10 cellular contexts compared by ENCODE assay signal in genomic region chr13:106038752-106039151, GRCh38.
A peak's percentile ranks its signal among the peaks of the same experiment; 100 is the strongest.
DNase-seq lines count a peak whose midpoint lies in the region; ATAC-seq and TF ChIP-seq lines count a peak whose summit lies in the region.
"Had no signal": no experiment of that assay in that cellular context is flagged by ENCODE, and none has a peak within 500 bp of the region (broad histone marks: within the 10 kb centered on the region; RNA-seq: fewer than 3 reads in every experiment).

No MANE protein-coding gene starts in this region.

- H3K27me3 ChIP-seq in GM23248 (replicated peaks; ENCODE audit: insufficient read depth) (no peaks in the 10 kb centered on the region), SK-N-SH (ENCODE audit: insufficient read depth) (no peaks in the 10 kb centered on the region)

- CTCF ChIA-PET in SK-N-SH (lab: Yijun Ruan, JAX) = no interaction called here

- H3K9ac ChIP-seq in GM23248 (no peak overlapping the region), SK-N-SH (no peak overlapping the region)

- no peaks in the 10 kb centered on the region for H3K36me3 ChIP-seq in GM23248 (ENCODE audit: low read depth)
- no peaks in the 10 kb centered on the region for H3K36me3 ChIP-seq in SK-N-SH (replicated peaks in 1 of 2; ENCODE audit: control insufficient read depth in 1 of 2, insufficient read depth in 2 of 2, low read length in 1 of 2)

- H3K9me3 ChIP-seq in GM23248 (ENCODE audit: low read depth) = no peaks in the 10 kb centered on the region
- no peaks in the 10 kb centered on the region for H3K9me3 ChIP-seq in SK-N-SH

- H3K4me1 ChIP-seq in GM23248 (ENCODE audit: insufficient read depth) (0 out of 2 replicates have a peak, but pooled peaks cover 6% of the 10 kb centered on the region), SK-N-SH (ENCODE audit: control insufficient read depth in 1 of 2, insufficient read depth in 2 of 2, low read depth in 1 of 2, low read length in 1 of 2) (no peaks in the 10 kb centered on the region)

- H3K4me2 ChIP-seq in GM23248 (ENCODE audit: unreplicated experiment) (no peak overlapping the region), SK-N-SH (0 out of 2 replicates have a peak overlapping the region, but pooled peaks have one; percentile 5)

- TF ChIP-seq RAD21 in SK-N-SH (IDR thresholded peaks at IDR 0.05; ENCODE audit: low read length) = no peak

- 32 to 73% methylated on average over 2 of the region's 2 CpGs for WGBS in GM23248 (ENCODE audit: low coverage in 1 of 2, low lambda C conversion rate in 2 of 2, missing lambda C conversion rate in 2 of 2), 2 experiments
- 56% methylated on average over 2 of the region's 2 CpGs for WGBS in SK-N-SH (ENCODE audit: low lambda C conversion rate)

- H3K9me2 ChIP-seq in GM23248 (ENCODE audit: insufficient read depth) (no peaks in the 10 kb centered on the region), SK-N-SH (no peaks in the 10 kb centered on the region)

- TF ChIP-seq CTCF in SK-N-SH (IDR thresholded peaks at IDR 0.05) = no peak

- TF ChIP-seq EP300 in SK-N-SH (IDR thresholded peaks at IDR 0.05; ENCODE audit: borderline replicate concordance in 1 of 2, low read depth in 1 of 2, low read length in 1 of 2) = no peak

- H3K4me3 ChIP-seq in GM23248 (no peak overlapping the region), SK-N-SH (ENCODE audit: low read depth in 2 of 2, low read length in 1 of 2) (no peak overlapping the region)

- no peaks in the 10 kb centered on the region for H4K20me1 ChIP-seq in GM23248 (ENCODE audit: insufficient read depth)
- no peaks in the 10 kb centered on the region for H4K20me1 ChIP-seq in SK-N-SH (ENCODE audit: insufficient read depth)

- H3K27ac ChIP-seq in GM23248 (no peak overlapping the region), SK-N-SH (ENCODE audit: low read depth in 2 of 2, low read length in 1 of 2) (peak overlapping the region in 1 of 2 experiments; percentile 76; a peak in 2 of 4 replicates)

- H2AFZ ChIP-seq in GM23248 = no peak overlapping the region
- H2AFZ ChIP-seq in SK-N-SH (ENCODE audit: low read depth) = peak overlapping the region; percentile 75; the same call in 1 of the 2 replicates

- H3K79me2 ChIP-seq in GM23248 (ENCODE audit: insufficient read depth) (no peaks in the 10 kb centered on the region), SK-N-SH (ENCODE audit: insufficient read depth) (no peaks in the 10 kb centered on the region)

- peak; percentile 74 for DNase-seq in GM23248
- DNase-seq in SK-N-SH = no peak
- peak; percentile 84 for DNase-seq in fibroblast of peridontal ligament (ENCODE audit: extremely low read depth)
- DNase-seq in smooth muscle cell of the brain vasculature (ENCODE audit: low read depth, low spot score) = peak; percentile 29
- no peak for DNase-seq in putamen (ENCODE audit: low spot score)
- DNase-seq: islet precursor cell, NCI-H345, T-helper 1 cell had no signal

- in situ Hi-C loops in GM23248 (cut with MboI) = no loop called here

- no peak for ATAC-seq in GM18867 (IDR thresholded peaks at IDR 0.05; ENCODE audit: unreplicated experiment)
- ATAC-seq in GM21717 (IDR thresholded peaks at IDR 0.05; ENCODE audit: unreplicated experiment) = no peak

- POLR2A ChIA-PET in SK-N-SH (lab: Yijun Ruan, JAX) = no interaction called here

- H3F3A ChIP-seq in GM23248 (ENCODE audit: insufficient read depth) (no peaks in the 10 kb centered on the region), SK-N-SH (replicated peaks; ENCODE audit: insufficient read depth) (no peaks in the 10 kb centered on the region)

TF ChIP-seq in SK-N-SH, 30 proteins besides CTCF, POLR2A, EP300 and RAD21:
- TF ChIP-seq RXRA (IDR thresholded peaks at IDR 0.05; ENCODE audit: borderline replicate concordance, low read depth) (no peak), FOSL2 (IDR thresholded peaks at IDR 0.05; ENCODE audit: borderline replicate concordance, low read depth) (peak; percentile 56; the same call in 1 of the 2 replicates), JUND (IDR thresholded peaks at IDR 0.05) (0 out of 2 replicates have a peak, but pooled peaks have one; percentile 31), ELF1 (IDR thresholded peaks at IDR 0.05) (no peak)
TF ChIP-seq in SK-N-SH: peak in this region for 2.

Comparison
In these comparisons a context has a peak if more than half of its experiments do, and no peak if none do; other contexts are left out.
1. DNase-seq: peak in GM23248 (single experiment), fibroblast of peridontal ligament (single experiment) and smooth muscle cell of the brain vasculature (single experiment); none in SK-N-SH (single experiment) and putamen (single experiment).